In genomic region chr14:90298230-90298629, GRCh38 we compare ENCODE assay signal across 25 cellular contexts.
"Had no signal": no experiment of that assay in that cellular context is flagged by ENCODE, and none has a peak within 500 bp of the region (broad histone marks: within the 10 kb centered on the region; RNA-seq: fewer than 3 reads in every experiment).

No MANE protein-coding gene starts in this region.

- H3K27ac Mint-ChIP-seq: activated CD4-positive, alpha-beta memory T cell treated with anti-CD3 and anti-CD28 coated beads for 36 hours; activated naive CD4-positive, alpha-beta T cell treated with anti-CD3 and anti-CD28 coated beads for 36 hours; activated naive CD8-positive, alpha-beta T cell treated with anti-CD3 and anti-CD28 coated beads, Interleukin-2, amount 10 ng/mL, durations not matched to agents 7 days and 5 days; activated T-helper 1 cell treated with anti-CD3 and anti-CD28 coated beads, Interleukin-12 subunit alpha, Interleukin-12 subunit beta, Interleukin-2, Interleukin-4 antibody, amounts not matched to agents 30 ng/mL and 10 ng/mL and 1 ng/mL, durations not matched to agents 14 hours and 24 hours and 36 hours; T-helper 17 cell had no signal

- H3K27ac ChIP-seq: breast epithelium had no signal

- H3K36me3 ChIP-seq: breast epithelium had no signal

- H3K9me3 Mint-ChIP-seq: activated CD4-positive, alpha-beta memory T cell treated with anti-CD3 and anti-CD28 coated beads for 36 hours; activated naive CD4-positive, alpha-beta T cell treated with anti-CD3 and anti-CD28 coated beads for 36 hours; activated naive CD8-positive, alpha-beta T cell treated with anti-CD3 and anti-CD28 coated beads, Interleukin-2, amount 10 ng/mL, durations not matched to agents 7 days and 5 days; activated T-helper 1 cell treated with anti-CD3 and anti-CD28 coated beads, Interleukin-12 subunit alpha, Interleukin-12 subunit beta, Interleukin-2, Interleukin-4 antibody, amounts not matched to agents 30 ng/mL and 10 ng/mL and 1 ng/mL, durations not matched to agents 14 hours and 24 hours and 36 hours had no signal

- DNase-seq: activated CD4-positive, alpha-beta memory T cell treated with anti-CD3 and anti-CD28 coated beads for 36 hours; activated CD4-positive, alpha-beta T cell treated with anti-CD3 and anti-CD28 coated beads for 48 hours; activated CD4-positive, CD25-positive, alpha-beta regulatory T cell treated with anti-CD3 and anti-CD28 coated beads, Interleukin-2, amount 50 U/mL, for 72 hours; activated CD8-positive, alpha-beta memory T cell treated with anti-CD3 and anti-CD28 coated beads for 24 hours; activated effector memory CD4-positive, alpha-beta T cell treated with anti-CD3 and anti-CD28 coated beads, Interleukin-2, amount 50 U/mL, for 16 hours; activated naive CD4-positive, alpha-beta T cell treated with anti-CD3 and anti-CD28 coated beads for 36 hours; activated naive CD8-positive, alpha-beta T cell treated with anti-CD3 and anti-CD28 coated beads, Interleukin-2, amount 10 ng/mL, durations not matched to agents 7 days and 5 days; adrenal gland; aorta; caudate nucleus; KG1; NCI-H1048; NCI-H1417; NCI-H1694 treated with DMSO at 0.1 percent for 48 hours; NCI-H2029 treated with DMSO at 0.1 percent for 48 hours; NCI-H510A treated with DMSO at 0.1 percent for 48 hours; NCI-H69; PC-3; SHP77 treated with DMSO at 0.1 percent for 48 hours; T-helper 17 cell; T-helper 9 cell had no signal

- ATAC-seq: PC-3, T-helper 17 cell, WTC11 had no signal

- H3K27me3 Mint-ChIP-seq: activated CD4-positive, alpha-beta memory T cell treated with anti-CD3 and anti-CD28 coated beads for 36 hours; activated naive CD8-positive, alpha-beta T cell treated with anti-CD3 and anti-CD28 coated beads, Interleukin-2, amount 10 ng/mL, durations not matched to agents 7 days and 5 days; T-helper 17 cell had no signal

- FAIRE-seq: RCC 7860 had no signal

- H3K9me3 ChIP-seq: adrenal gland, breast epithelium had no signal

- H3K4me3 ChIP-seq: adrenal gland, breast epithelium had no signal

- H3K4me3 Mint-ChIP-seq: activated CD4-positive, alpha-beta memory T cell treated with anti-CD3 and anti-CD28 coated beads for 36 hours; activated naive CD4-positive, alpha-beta T cell treated with anti-CD3 and anti-CD28 coated beads for 36 hours; activated naive CD8-positive, alpha-beta T cell treated with anti-CD3 and anti-CD28 coated beads, Interleukin-2, amount 10 ng/mL, durations not matched to agents 7 days and 5 days; activated T-helper 1 cell treated with anti-CD3 and anti-CD28 coated beads, Interleukin-12 subunit alpha, Interleukin-12 subunit beta, Interleukin-2, Interleukin-4 antibody, amounts not matched to agents 30 ng/mL and 10 ng/mL and 1 ng/mL, durations not matched to agents 14 hours and 24 hours and 36 hours; T-helper 17 cell; WTC11 had no signal

- H3K27me3 ChIP-seq: adrenal gland, breast epithelium had no signal
